ENCODE assay signal across 10 cellular contexts in the genomic region with DNA sequence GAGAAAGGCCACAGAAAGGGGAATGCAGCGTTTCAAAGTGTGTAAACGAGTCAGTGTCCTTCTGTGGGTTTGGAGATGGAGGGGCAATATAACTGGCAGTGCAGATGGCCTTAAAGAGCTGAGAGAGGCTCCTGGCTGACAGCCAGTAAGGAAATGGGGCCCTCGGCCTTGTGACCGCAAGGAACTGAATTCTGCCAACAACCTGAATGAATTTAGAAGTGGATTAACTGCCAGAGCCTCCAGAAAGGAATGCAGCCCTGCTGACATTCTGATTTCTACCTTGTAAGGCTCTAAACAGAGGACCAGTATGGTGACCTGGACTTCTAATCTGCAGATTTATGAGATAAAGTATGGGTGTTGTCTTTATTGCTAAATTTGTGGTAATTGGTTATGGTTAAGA. TPM values are rescaled to one million over a fixed set of nuclear protein-coding genes. Genes with fewer than 3 reads are reported as not detected.
A peak's percentile ranks its signal among the peaks of the same experiment; 100 is the strongest.
DNase-seq lines count a peak whose midpoint lies in the region; ATAC-seq and FAIRE-seq lines count a peak whose summit lies in the region.
"Had no signal": no experiment of that assay in that cellular context is flagged by ENCODE, and none has a peak within 500 bp of the region (broad histone marks: within the 10 kb centered on the region; RNA-seq: fewer than 3 reads in every experiment).

No MANE protein-coding gene starts in this region.

- FAIRE-seq in RCC 7860 (lab: Jason Lieb, UNC) = peak; percentile 95

- DNase-seq in ACHN (peak; percentile 79), HCEC 1CT (peak; percentile 65), RCC 7860 (ENCODE audit: low spot score) (peak; percentile 81), left ventricle myocardium superior (peak; percentile 29), NK-92 (lab: John Stamatoyannopoulos, UW; ENCODE audit: unreplicated experiment) (no peak), left lobe of liver (ENCODE audit: low spot score) (no peak)
- DNase-seq in activated CD4-positive, alpha-beta T cell treated with anti-CD3 and anti-CD28 coated beads, Interleukin-2, amount 50 U/mL, for 48 hours = no peak
- DNase-seq in stimulated activated CD8-positive, alpha-beta memory T cell treated with anti-CD3 and anti-CD28 coated beads, Interleukin-4, amount 100 ng/mL, for 48 hours = no peak
- DNase-seq: CD4-positive, CD25-positive, alpha-beta regulatory T cell; stimulated activated CD4-positive, alpha-beta T cell treated with anti-CD3 and anti-CD28 coated beads, Interleukin-1b, Interleukin-23, amount 100 ng/mL, for 48 hours had no signal

- ATAC-seq in left ventricle myocardium superior = no peak
- ATAC-seq in left lobe of liver = no peak

- in situ Hi-C loops in ACHN (cut with HindIII; ENCODE audit: low pct_ligation_motif_present, low pct_unique_long_range_greater_than_20kb, low sequenced_read_pairs) = no loop called here

- intact Hi-C loops in left ventricle myocardium superior (cut with micrococcal nuclease) = no loop called here

RNA-seq across cellular contexts. Expression of gene NREP, which starts 17.5 kb away (rescaled TPM):
- total RNA-seq in left ventricle myocardium superior = 38.6 TPM
- total RNA-seq in left lobe of liver = 3.2 TPM

Comparison
In these comparisons a context has a peak if more than half of its experiments do, and no peak if none do; other contexts are left out.
1. DNase-seq: peak in ACHN (single experiment), HCEC 1CT (single experiment), RCC 7860 (single experiment) and left ventricle myocardium superior (single experiment); none in activated CD4-positive, alpha-beta T cell treated with anti-CD3 and anti-CD28 coated beads, Interleukin-2, amount 50 U/mL, for 48 hours (0 of 2), NK-92 (single experiment), stimulated activated CD8-positive, alpha-beta memory T cell treated with anti-CD3 and anti-CD28 coated beads, Interleukin-4, amount 100 ng/mL, for 48 hours (single experiment) and left lobe of liver (single experiment).